In the genomic region with DNA sequence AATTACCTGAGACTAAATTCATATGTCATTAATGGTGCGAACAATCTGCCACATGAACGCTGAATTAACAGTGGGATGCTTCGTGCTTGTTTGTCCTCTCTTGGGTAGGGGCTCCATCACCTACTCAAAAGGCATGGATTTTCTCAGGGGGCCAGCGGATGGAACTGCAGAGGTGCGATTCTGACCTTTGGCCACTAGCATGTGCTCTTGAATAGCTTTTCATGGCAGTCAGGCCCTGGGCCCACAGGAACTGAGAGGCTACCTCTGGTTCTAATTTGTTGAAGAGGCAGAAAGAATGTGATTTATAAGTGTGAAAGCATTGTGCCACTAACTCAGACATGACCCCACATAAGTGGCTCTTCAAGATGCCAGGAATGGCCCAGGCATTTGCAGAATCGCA, we compare ENCODE assay signal across 8 cellular contexts.
DNase-seq lines count a peak whose midpoint lies in the region; ATAC-seq, FAIRE-seq and TF ChIP-seq lines count a peak whose summit lies in the region.

No MANE protein-coding gene starts in this region.

- H3K4me3 Mint-ChIP-seq in activated CD4-positive, alpha-beta T cell treated with anti-CD3 and anti-CD28 coated beads, Interleukin-2, amount 10 ng/mL, durations not matched to agents 7 days and 5 days: no peak overlapping the region

- H3K9me3 ChIP-seq in kidney (ENCODE audit: control insufficient read depth in 1 of 2, low read length in 2 of 2): no peaks in the 10 kb centered on the region

- H3K36me3 Mint-ChIP-seq in activated CD4-positive, alpha-beta T cell treated with anti-CD3 and anti-CD28 coated beads, Interleukin-2, amount 10 ng/mL, durations not matched to agents 7 days and 5 days (ENCODE audit: low read depth): no peaks in the 10 kb centered on the region

- H3K36me3 ChIP-seq in kidney (ENCODE audit: control insufficient read depth in 1 of 2, insufficient read depth in 2 of 2, low read length in 2 of 2): no peaks in the 10 kb centered on the region

- no peak for FAIRE-seq in kidney (lab: Jason Lieb, UNC)

- peaks cover 13% of the 10 kb centered on the region for H3K27me3 Mint-ChIP-seq in activated CD4-positive, alpha-beta T cell treated with anti-CD3 and anti-CD28 coated beads, Interleukin-2, amount 10 ng/mL, durations not matched to agents 7 days and 5 days

- no peak overlapping the region for H3K27ac ChIP-seq in kidney (ENCODE audit: low read depth in 2 of 2, low read length in 2 of 2)

- H3K4me1 Mint-ChIP-seq in activated CD4-positive, alpha-beta T cell treated with anti-CD3 and anti-CD28 coated beads, Interleukin-2, amount 10 ng/mL, durations not matched to agents 7 days and 5 days: no peaks in the 10 kb centered on the region

- no peak overlapping the region for H3K4me3 ChIP-seq in kidney (ENCODE audit: low read length in 2 of 2)

- DNase-seq in NCI-H748 (lab: John Stamatoyannopoulos, UW; ENCODE audit: unreplicated experiment): peak; percentile 25
- DNase-seq in NCI-H748 treated with DMSO at 0.1 percent for 48 hours (lab: John Stamatoyannopoulos, UW): no peak
- DNase-seq in SKM-1 treated with dmso at 0.1 percent for 144 hours (lab: John Stamatoyannopoulos, UW; ENCODE audit: unreplicated experiment): peak; percentile 36
- DNase-seq in kidney: no peak
- DNase-seq in effector CD8-positive, alpha-beta T cell (lab: John Stamatoyannopoulos, UW): no peak
- DNase-seq in activated CD4-positive, alpha-beta T cell treated with anti-CD3 and anti-CD28 coated beads, Interleukin-2, amount 10 ng/mL, durations not matched to agents 7 days and 5 days: no peak
- DNase-seq in dedifferentiated amniotic fluid mesenchymal stem cell (ENCODE audit: extremely low spot score): no peak

- no peak overlapping the region for H3K27ac Mint-ChIP-seq in activated CD4-positive, alpha-beta T cell treated with anti-CD3 and anti-CD28 coated beads, Interleukin-2, amount 10 ng/mL, durations not matched to agents 7 days and 5 days

- CTCF ChIA-PET in activated CD4-positive, alpha-beta T cell treated with anti-CD3 and anti-CD28 coated beads, Interleukin-2, amount 10 ng/mL, durations not matched to agents 7 days and 5 days (lab: Charles Lee): no interaction called here

- H3K9ac ChIP-seq in kidney (ENCODE audit: low read length in 2 of 2): no peak overlapping the region

- no peaks in the 10 kb centered on the region for H3K9me3 Mint-ChIP-seq in activated CD4-positive, alpha-beta T cell treated with anti-CD3 and anti-CD28 coated beads, Interleukin-2, amount 10 ng/mL, durations not matched to agents 7 days and 5 days

- intact Hi-C loops in kidney (cut with DNase I): no loop called here

- POLR2A ChIA-PET in activated CD4-positive, alpha-beta T cell treated with anti-CD3 and anti-CD28 coated beads, Interleukin-2, amount 10 ng/mL, durations not matched to agents 7 days and 5 days (lab: Charles Lee): no interaction called here

- peak; percentile 52 for TF ChIP-seq CTCF in kidney (IDR thresholded peaks at IDR 0.05; ENCODE audit: borderline replicate concordance, extremely low read depth, insufficient read depth)

- no peaks in the 10 kb centered on the region for H3K4me1 ChIP-seq in kidney (ENCODE audit: control insufficient read depth in 1 of 2, insufficient read depth in 1 of 2, low read depth in 1 of 2, low read length in 2 of 2)

- ATAC-seq in HG03159 (IDR thresholded peaks at IDR 0.05; ENCODE audit: unreplicated experiment): peak; percentile 88

Comparison
In these comparisons a context has a peak if more than half of its experiments do, and no peak if none do; other contexts are left out.
1. DNase-seq: peak in NCI-H748 (single experiment) and SKM-1 treated with dmso at 0.1 percent for 144 hours (single experiment); none in NCI-H748 treated with DMSO at 0.1 percent for 48 hours (single experiment), kidney (single experiment), effector CD8-positive, alpha-beta T cell (single experiment), activated CD4-positive, alpha-beta T cell treated with anti-CD3 and anti-CD28 coated beads, Interleukin-2, amount 10 ng/mL, durations not matched to agents 7 days and 5 days (single experiment) and dedifferentiated amniotic fluid mesenchymal stem cell (single experiment).